Comparison of ENCODE assay signal across 8 cellular contexts in the genomic region with DNA sequence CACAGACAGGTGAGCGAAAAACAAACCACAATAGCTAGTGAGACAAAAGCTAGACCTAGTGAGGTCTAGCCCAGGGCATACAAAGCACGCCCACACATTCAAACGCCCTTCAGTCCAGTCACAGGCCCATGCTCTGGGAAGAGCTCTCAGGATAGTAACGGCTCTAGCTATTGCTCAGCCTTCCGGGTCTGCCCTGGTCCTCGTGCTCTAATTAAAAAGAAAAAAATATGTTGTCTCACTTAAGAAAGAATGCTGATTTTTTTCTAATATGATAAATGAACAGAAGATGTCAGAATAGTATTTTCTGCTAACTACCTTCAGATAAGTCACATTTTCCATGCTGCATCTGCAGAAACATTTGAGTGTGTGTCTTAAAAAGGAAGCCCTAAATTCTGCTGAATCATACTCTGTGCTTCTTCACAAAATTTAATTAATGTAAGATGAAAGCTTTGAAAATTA.
DNase-seq lines count a peak whose midpoint lies in the region; ATAC-seq and TF ChIP-seq lines count a peak whose summit lies in the region.

No MANE protein-coding gene starts in this region.

- DNase-seq in SK-N-DZ (ENCODE audit: low spot score), result peak; percentile 20
- DNase-seq in dermis blood vessel endothelial cell, result peak; percentile 44
- DNase-seq in ovary, result no peak
- no peak for DNase-seq in germinal center (ENCODE audit: low spot score)
- DNase-seq in HT-29 (ENCODE audit: low spot score), result no peak
- DNase-seq in DMS53 treated with DMSO at 0.1 percent for 48 hours (lab: John Stamatoyannopoulos, UW; ENCODE audit: unreplicated experiment), result no peak

- WGBS in ovary, 3 donors, result 34 to 42% (median 34%) methylated on average over 6 of the region's 6 CpGs

- no peak for ATAC-seq in HG03280 (IDR thresholded peaks at IDR 0.05; ENCODE audit: unreplicated experiment)

- H3K27ac ChIP-seq in DOHH2 (ENCODE audit: low read depth, low read length) (no peak overlapping the region), ovary (peak overlapping the region; percentile 36 to 54)

- H3K9me3 ChIP-seq in DOHH2 (ENCODE audit: control insufficient read depth, insufficient read depth, low read length) (no peaks in the 10 kb centered on the region), ovary (no peaks in the 10 kb centered on the region)

- no peak for TF ChIP-seq EP300 in ovary (IDR thresholded peaks at IDR 0.05)

- intact Hi-C loops in ovary (cut with DNase I), result no loop called here

- no peaks in the 10 kb centered on the region for H4K20me1 ChIP-seq in DOHH2 (ENCODE audit: control insufficient read depth, insufficient read depth, low read depth, low read length)

- no peak for TF ChIP-seq POLR2A in ovary (IDR thresholded peaks at IDR 0.05)

- TF ChIP-seq CTCF in DOHH2 (IDR thresholded peaks at IDR 0.05; ENCODE audit: low read depth, low read length, poor library complexity, severe bottlenecking) (no peak), ovary (IDR thresholded peaks at IDR 0.05) (no peak)

- H3K27me3 ChIP-seq in DOHH2 (ENCODE audit: control insufficient read depth, low read length), result no peaks in the 10 kb centered on the region
- H3K27me3 ChIP-seq in ovary, result no peaks in the 10 kb centered on the region

- H3K79me2 ChIP-seq in DOHH2 (ENCODE audit: control insufficient read depth, low read length), result no peaks in the 10 kb centered on the region

- no peaks in the 10 kb centered on the region for H3K9me2 ChIP-seq in DOHH2 (replicated peaks; ENCODE audit: control insufficient read depth, low read length)

- H3K4me3 ChIP-seq in DOHH2 (ENCODE audit: low read length) (no peak overlapping the region), ovary (no peak overlapping the region)

- H3K4me1 ChIP-seq in DOHH2 (ENCODE audit: control insufficient read depth, low read length), result peaks cover 17% of the 10 kb centered on the region
- peaks cover 9% of the 10 kb centered on the region for H3K4me1 ChIP-seq in ovary (ENCODE audit: insufficient read depth)

- H3K36me3 ChIP-seq in DOHH2 (ENCODE audit: control insufficient read depth, low read length), result no peaks in the 10 kb centered on the region
- no peaks in the 10 kb centered on the region for H3K36me3 ChIP-seq in ovary

- H3K4me2 ChIP-seq in DOHH2 (ENCODE audit: low read length), result peak overlapping the region; percentile 11

- no peaks in the 10 kb centered on the region for H3F3A ChIP-seq in DOHH2 (ENCODE audit: control insufficient read depth, insufficient read depth)

Comparison
In these comparisons a context has a peak if more than half of its experiments do, and no peak if none do; other contexts are left out.
1. DNase-seq: peak in SK-N-DZ (single experiment) and dermis blood vessel endothelial cell (single experiment); none in ovary (0 of 5), germinal center (single experiment), HT-29 (single experiment) and DMS53 treated with DMSO at 0.1 percent for 48 hours (single experiment).